Comparison of ENCODE assay signal across 20 cellular contexts in the genomic region with DNA sequence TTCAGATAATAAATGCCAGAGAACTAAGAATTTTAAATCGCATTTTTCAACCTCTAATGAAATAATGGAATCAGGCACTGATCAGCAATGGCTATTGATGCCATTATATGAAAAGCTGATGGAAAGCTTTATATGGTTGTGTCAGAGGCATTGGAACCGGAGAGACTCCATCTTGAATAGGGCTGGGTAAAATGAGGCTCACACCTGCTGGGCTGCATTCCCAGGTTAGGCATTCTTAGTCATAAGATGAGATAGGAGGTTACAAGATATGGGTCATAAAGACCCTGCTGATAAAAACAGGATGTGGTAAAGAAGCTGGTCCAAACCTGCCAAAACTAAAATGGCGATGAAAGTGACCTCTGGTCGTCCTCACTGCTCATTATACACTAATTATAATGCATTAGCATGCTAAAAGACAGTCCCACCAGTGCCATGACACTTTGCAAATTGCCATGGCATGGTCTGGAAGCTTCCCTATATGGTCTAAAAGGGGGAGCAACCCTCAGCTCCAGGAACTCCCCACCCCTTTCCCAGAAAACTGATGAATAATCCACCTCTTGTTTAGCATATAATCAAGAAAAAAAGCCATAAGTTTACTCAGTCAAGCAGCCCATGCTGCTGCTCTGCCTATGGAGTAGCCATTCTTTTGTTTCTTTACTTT. TPM values are rescaled to one million over a fixed set of nuclear protein-coding genes. Genes with fewer than 3 reads are reported as not detected.
DNase-seq lines count a peak whose midpoint lies in the region; ATAC-seq and TF ChIP-seq lines count a peak whose summit lies in the region.
"Had no signal": no experiment of that assay in that cellular context is flagged by ENCODE, and none has a peak within 500 bp of the region (broad histone marks: within the 10 kb centered on the region; RNA-seq: fewer than 3 reads in every experiment).

No MANE protein-coding gene starts in this region.

- no peak overlapping the region for H3K27ac ChIP-seq in neural progenitor cell
- H3K27ac ChIP-seq: BLaER1 treated with 17β-estradiol and CSF1 and Interleukin-3, amounts not matched to agents 10 nM and 100 nM had no signal

- no peak overlapping the region for H3K4me3 ChIP-seq in neural progenitor cell
- H3K4me3 ChIP-seq: BLaER1 treated with 17β-estradiol and CSF1 and Interleukin-3, amounts not matched to agents 10 nM and 100 nM; GM23338 had no signal

- H3K27me3 ChIP-seq in neural progenitor cell, result no peaks in the 10 kb centered on the region
- H3K27me3 ChIP-seq: BLaER1 treated with 17β-estradiol and CSF1 and Interleukin-3, amounts not matched to agents 10 nM and 100 nM had no signal

- H3K9me3 ChIP-seq in neural progenitor cell (ENCODE audit: low read depth), result no peaks in the 10 kb centered on the region
- H3K9me3 ChIP-seq: BLaER1 treated with 17β-estradiol and CSF1 and Interleukin-3, amounts not matched to agents 10 nM and 100 nM had no signal

- POLR2A ChIA-PET in activated CD4-positive, alpha-beta T cell treated with anti-CD3 and anti-CD28 coated beads for 36 hours (lab: Charles Lee), result interaction anchor here (0.7 kb wide), 1 partner anchor 40 kb away, joined by 4 read pairs; the partner anchor contains the start of gene CD83
- POLR2A ChIA-PET in activated CD4-positive, alpha-beta T cell treated with anti-CD3 and anti-CD28 coated beads, Interleukin-2, amount 10 ng/mL, durations not matched to agents 7 days and 5 days (lab: Charles Lee), result no interaction called here

- H3K9ac ChIP-seq in neural progenitor cell, result no peak overlapping the region
- H3K9ac ChIP-seq: BLaER1 treated with 17β-estradiol and CSF1 and Interleukin-3, amounts not matched to agents 10 nM and 100 nM had no signal

- CTCF ChIA-PET in activated CD4-positive, alpha-beta T cell treated with anti-CD3 and anti-CD28 coated beads for 36 hours (lab: Charles Lee), result interaction anchor here (0.8 to 1.4 kb wide), 4 partner anchors 10 to 169 kb away, joined by 3 to 5 read pairs (median 3); no protein-coding TSS in a partner anchor
- CTCF ChIA-PET in activated CD4-positive, alpha-beta T cell treated with anti-CD3 and anti-CD28 coated beads, Interleukin-2, amount 10 ng/mL, durations not matched to agents 7 days and 5 days (lab: Charles Lee), result interaction anchor here (0.6 to 1.6 kb wide), 8 partner anchors 9 to 1327 kb away, joined by 3 to 7 read pairs (median 3); no protein-coding TSS in a partner anchor

- no peaks in the 10 kb centered on the region for H4K20me1 ChIP-seq in neural progenitor cell (ENCODE audit: low read depth)
- H4K20me1 ChIP-seq: BLaER1 treated with 17β-estradiol and CSF1 and Interleukin-3, amounts not matched to agents 10 nM and 100 nM had no signal

- peaks cover 53% of the 10 kb centered on the region for H3K4me1 Mint-ChIP-seq in activated CD4-positive, alpha-beta T cell treated with anti-CD3 and anti-CD28 coated beads for 36 hours
- H3K4me1 Mint-ChIP-seq in activated CD4-positive, alpha-beta T cell treated with anti-CD3 and anti-CD28 coated beads, Interleukin-2, amount 10 ng/mL, durations not matched to agents 7 days and 5 days, result peaks cover 26% of the 10 kb centered on the region
- peaks cover 58% of the 10 kb centered on the region for H3K4me1 Mint-ChIP-seq in activated naive CD8-positive, alpha-beta T cell treated with anti-CD3 and anti-CD28 coated beads, Interleukin-2, amount 50 U/mL, for 24 hours
- peaks cover 25% of the 10 kb centered on the region for H3K4me1 Mint-ChIP-seq in neural progenitor cell

- H3K36me3 Mint-ChIP-seq in activated CD4-positive, alpha-beta T cell treated with anti-CD3 and anti-CD28 coated beads for 36 hours (ENCODE audit: low read depth), result no peaks in the 10 kb centered on the region
- no peaks in the 10 kb centered on the region for H3K36me3 Mint-ChIP-seq in activated CD4-positive, alpha-beta T cell treated with anti-CD3 and anti-CD28 coated beads, Interleukin-2, amount 10 ng/mL, durations not matched to agents 7 days and 5 days (ENCODE audit: low read depth)
- H3K36me3 Mint-ChIP-seq in activated naive CD8-positive, alpha-beta T cell treated with anti-CD3 and anti-CD28 coated beads, Interleukin-2, amount 50 U/mL, for 24 hours (ENCODE audit: low read depth), result no peaks in the 10 kb centered on the region
- no peaks in the 10 kb centered on the region for H3K36me3 Mint-ChIP-seq in neural progenitor cell
- H3K36me3 Mint-ChIP-seq: CD8-positive, alpha-beta memory T cell had no signal

- intact Hi-C loops in activated CD4-positive, alpha-beta T cell treated with anti-CD3 and anti-CD28 coated beads for 36 hours (cut with DNase I, micrococcal nuclease), result no loop called here

- peak; percentile 8 for ATAC-seq in activated CD4-positive, alpha-beta T cell treated with anti-CD3 and anti-CD28 coated beads for 36 hours
- ATAC-seq in activated naive CD8-positive, alpha-beta T cell treated with anti-CD3 and anti-CD28 coated beads, Interleukin-2, amount 50 U/mL, for 24 hours, result no peak
- ATAC-seq: GM23338, HCT116, Panc1 had no signal

- H3K4me2 ChIP-seq in neural progenitor cell, result no peak overlapping the region
- H3K4me2 ChIP-seq: BLaER1 treated with 17β-estradiol and CSF1 and Interleukin-3, amounts not matched to agents 10 nM and 100 nM; GM23338 had no signal

- no peak overlapping the region for H3K4me3 Mint-ChIP-seq in activated CD4-positive, alpha-beta T cell treated with anti-CD3 and anti-CD28 coated beads for 36 hours
- no peak overlapping the region for H3K4me3 Mint-ChIP-seq in activated CD4-positive, alpha-beta T cell treated with anti-CD3 and anti-CD28 coated beads, Interleukin-2, amount 10 ng/mL, durations not matched to agents 7 days and 5 days
- H3K4me3 Mint-ChIP-seq in activated naive CD8-positive, alpha-beta T cell treated with anti-CD3 and anti-CD28 coated beads, Interleukin-2, amount 50 U/mL, for 24 hours, result no peak overlapping the region
- H3K4me3 Mint-ChIP-seq in neural progenitor cell, result no peak overlapping the region
- H3K4me3 Mint-ChIP-seq: GM23338 had no signal

- no peaks in the 10 kb centered on the region for H3K4me1 ChIP-seq in neural progenitor cell

- H3K27ac Mint-ChIP-seq in activated CD4-positive, alpha-beta T cell treated with anti-CD3 and anti-CD28 coated beads for 36 hours, result no peak overlapping the region
- no peak overlapping the region for H3K27ac Mint-ChIP-seq in activated CD4-positive, alpha-beta T cell treated with anti-CD3 and anti-CD28 coated beads, Interleukin-2, amount 10 ng/mL, durations not matched to agents 7 days and 5 days
- peak overlapping the region; percentile 28 for H3K27ac Mint-ChIP-seq in activated naive CD8-positive, alpha-beta T cell treated with anti-CD3 and anti-CD28 coated beads, Interleukin-2, amount 50 U/mL, for 24 hours
- no peak overlapping the region for H3K27ac Mint-ChIP-seq in neural progenitor cell
- H3K27ac Mint-ChIP-seq: GM23338 had no signal

- no peaks in the 10 kb centered on the region for H3K79me2 ChIP-seq in neural progenitor cell (ENCODE audit: low read depth)

- no peaks in the 10 kb centered on the region for H3K36me3 ChIP-seq in neural progenitor cell
- H3K36me3 ChIP-seq: BLaER1 treated with 17β-estradiol and CSF1 and Interleukin-3, amounts not matched to agents 10 nM and 100 nM had no signal

- peak overlapping the region; percentile 10 for H2AFZ ChIP-seq in neural progenitor cell (replicated peaks)
- H2AFZ ChIP-seq: GM23338 had no signal

- DNase-seq in activated CD4-positive, alpha-beta T cell treated with anti-CD3 and anti-CD28 coated beads for 36 hours, result peak; percentile 26
- DNase-seq in activated CD4-positive, alpha-beta T cell treated with anti-CD3 and anti-CD28 coated beads, Interleukin-2, amount 10 ng/mL, durations not matched to agents 7 days and 5 days, result no peak
- DNase-seq in M059J (ENCODE audit: low read depth) (peak; percentile 21), neural progenitor cell (ENCODE audit: low spot score) (no peak), NCI-H524 treated with DMSO at 0.1 percent for 48 hours (lab: John Stamatoyannopoulos, UW) (no peak), mucosa of gallbladder (ENCODE audit: low spot score) (no peak), NCI-H2081 treated with DMSO at 0.1 percent for 48 hours (lab: John Stamatoyannopoulos, UW) (no peak)
- DNase-seq in activated naive CD8-positive, alpha-beta T cell treated with anti-CD3 and anti-CD28 coated beads, Interleukin-2, amount 50 U/mL, for 24 hours, result no peak
- DNase-seq: 8988T; CD8-positive, alpha-beta memory T cell; DND-41; IMR-90; NCI-H1417; NCI-H187 treated with DMSO at 0.1 percent for 48 hours; NCI-H510A treated with DMSO at 0.1 percent for 48 hours; Right ventricle myocardium superior had no signal

- H3K9me3 Mint-ChIP-seq in activated CD4-positive, alpha-beta T cell treated with anti-CD3 and anti-CD28 coated beads for 36 hours (ENCODE audit: low read depth), result no peaks in the 10 kb centered on the region
- no peaks in the 10 kb centered on the region for H3K9me3 Mint-ChIP-seq in activated CD4-positive, alpha-beta T cell treated with anti-CD3 and anti-CD28 coated beads, Interleukin-2, amount 10 ng/mL, durations not matched to agents 7 days and 5 days
- H3K9me3 Mint-ChIP-seq in activated naive CD8-positive, alpha-beta T cell treated with anti-CD3 and anti-CD28 coated beads, Interleukin-2, amount 50 U/mL, for 24 hours, result no peaks in the 10 kb centered on the region
- no peaks in the 10 kb centered on the region for H3K9me3 Mint-ChIP-seq in neural progenitor cell
- H3K9me3 Mint-ChIP-seq: CD8-positive, alpha-beta memory T cell; GM23338 had no signal

- H3F3A ChIP-seq in neural progenitor cell (ENCODE audit: low read depth), result no peaks in the 10 kb centered on the region

- no peaks in the 10 kb centered on the region for H3K27me3 Mint-ChIP-seq in activated CD4-positive, alpha-beta T cell treated with anti-CD3 and anti-CD28 coated beads for 36 hours
- peaks cover 2% of the 10 kb centered on the region for H3K27me3 Mint-ChIP-seq in activated CD4-positive, alpha-beta T cell treated with anti-CD3 and anti-CD28 coated beads, Interleukin-2, amount 10 ng/mL, durations not matched to agents 7 days and 5 days
- H3K27me3 Mint-ChIP-seq in activated naive CD8-positive, alpha-beta T cell treated with anti-CD3 and anti-CD28 coated beads, Interleukin-2, amount 50 U/mL, for 24 hours, result peaks cover 3% of the 10 kb centered on the region
- no peaks in the 10 kb centered on the region for H3K27me3 Mint-ChIP-seq in neural progenitor cell (ENCODE audit: insufficient read depth, low read depth)

- TF ChIP-seq CTCF in neural progenitor cell (IDR thresholded peaks at IDR 0.05), result no peak

RNA-seq across cellular contexts. Expression of gene CD83, which starts 40.2 kb away (rescaled TPM):
- 10 to 100 TPM; 22.0 to 22.9 TPM for total RNA-seq in activated CD4-positive, alpha-beta T cell treated with anti-CD3 and anti-CD28 coated beads for 36 hours
- 10 to 100 TPM in 1 of 2 experiments, 1 to 10 TPM in 1; 8.7 to 10.3 TPM for total RNA-seq in activated CD4-positive, alpha-beta T cell treated with anti-CD3 and anti-CD28 coated beads, Interleukin-2, amount 10 ng/mL, durations not matched to agents 7 days and 5 days
- 6.8 and 8.9 TPM in 2 replicates for total RNA-seq in M059J (2014; rRNA removed; shearing (Covaris generic))
- 0.80 and 1.5 TPM in 2 replicates for total RNA-seq in neural progenitor cell (ENCODE audit: low replicate concordance)
- total RNA-seq in mucosa of gallbladder, result 5.8 TPM

Comparison
In these comparisons a context has a peak if more than half of its experiments do, and no peak if none do; other contexts are left out.
1. DNase-seq: peak in activated CD4-positive, alpha-beta T cell treated with anti-CD3 and anti-CD28 coated beads for 36 hours (single experiment) and M059J (single experiment); none in activated CD4-positive, alpha-beta T cell treated with anti-CD3 and anti-CD28 coated beads, Interleukin-2, amount 10 ng/mL, durations not matched to agents 7 days and 5 days (single experiment), activated naive CD8-positive, alpha-beta T cell treated with anti-CD3 and anti-CD28 coated beads, Interleukin-2, amount 50 U/mL, for 24 hours (single experiment), neural progenitor cell (single experiment), NCI-H524 treated with DMSO at 0.1 percent for 48 hours (single experiment), mucosa of gallbladder (single experiment) and NCI-H2081 treated with DMSO at 0.1 percent for 48 hours (single experiment).